In the genomic region with DNA sequence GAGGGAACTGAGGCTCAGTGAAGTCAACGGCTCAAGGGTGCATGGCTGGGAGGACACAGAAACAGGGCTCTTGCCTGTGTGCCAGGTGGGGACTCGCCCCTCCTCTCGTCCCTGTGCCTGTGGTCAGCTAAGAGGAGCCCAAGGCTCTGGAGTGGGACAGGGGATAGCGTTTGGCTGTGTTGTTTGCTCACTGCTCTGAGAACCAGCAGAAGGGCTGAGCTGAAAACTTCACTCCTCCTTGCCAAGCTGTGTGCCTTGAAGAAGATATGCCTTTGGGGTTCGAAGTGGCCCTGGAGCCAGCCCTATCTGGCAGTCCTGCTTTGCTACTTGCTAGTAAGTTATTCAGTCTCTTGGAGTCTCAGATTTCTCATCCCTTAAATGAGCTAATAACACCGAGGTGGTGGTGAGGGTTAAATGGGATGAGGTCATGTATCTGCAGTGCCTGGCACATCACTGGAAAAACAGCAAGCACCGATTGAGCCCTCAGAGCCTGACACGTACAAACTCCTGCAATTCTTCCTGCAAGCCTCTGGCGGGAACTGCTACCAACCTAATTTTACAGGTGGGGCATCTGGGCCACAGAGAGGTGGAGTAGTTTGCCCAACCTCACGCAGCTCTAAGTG, we compare ENCODE assay signal across 1 cellular context.
A peak's percentile ranks its signal among the peaks of the same experiment; 100 is the strongest.
TF ChIP-seq lines count a peak whose summit lies in the region.

No MANE protein-coding gene starts in this region.

TF ChIP-seq in HEK293, 187 proteins besides CTCF, POLR2A, EP300 and RAD21 (continued from another document):
- TF ChIP-seq, protein P1, sequence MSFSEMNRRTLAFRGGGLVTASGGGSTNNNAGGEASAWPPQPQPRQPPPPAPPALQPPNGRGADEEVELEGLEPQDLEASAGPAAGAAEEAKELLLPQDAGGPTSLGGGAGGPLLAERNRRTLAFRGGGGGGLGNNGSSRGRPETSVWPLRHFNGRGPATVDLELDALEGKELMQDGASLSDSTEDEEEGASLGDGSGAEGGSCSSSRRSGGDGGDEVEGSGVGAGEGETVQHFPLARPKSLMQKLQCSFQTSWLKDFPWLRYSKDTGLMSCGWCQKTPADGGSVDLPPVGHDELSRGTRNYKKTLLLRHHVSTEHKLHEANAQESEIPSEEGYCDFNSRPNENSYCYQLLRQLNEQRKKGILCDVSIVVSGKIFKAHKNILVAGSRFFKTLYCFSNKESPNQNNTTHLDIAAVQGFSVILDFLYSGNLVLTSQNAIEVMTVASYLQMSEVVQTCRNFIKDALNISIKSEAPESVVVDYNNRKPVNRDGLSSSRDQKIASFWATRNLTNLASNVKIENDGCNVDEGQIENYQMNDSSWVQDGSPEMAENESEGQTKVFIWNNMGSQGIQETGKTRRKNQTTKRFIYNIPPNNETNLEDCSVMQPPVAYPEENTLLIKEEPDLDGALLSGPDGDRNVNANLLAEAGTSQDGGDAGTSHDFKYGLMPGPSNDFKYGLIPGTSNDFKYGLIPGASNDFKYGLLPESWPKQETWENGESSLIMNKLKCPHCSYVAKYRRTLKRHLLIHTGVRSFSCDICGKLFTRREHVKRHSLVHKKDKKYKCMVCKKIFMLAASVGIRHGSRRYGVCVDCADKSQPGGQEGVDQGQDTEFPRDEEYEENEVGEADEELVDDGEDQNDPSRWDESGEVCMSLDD (tag by site-specific recombination; IDR thresholded peaks at IDR 0.05): no peak
- TF ChIP-seq ZNF664 (tag by site-specific recombination; IDR thresholded peaks at IDR 0.05) (peak; percentile 70; the same call in 1 of the 2 replicates), ZNF660 (tag by site-specific recombination; IDR thresholded peaks at IDR 0.05) (0 out of 2 replicates have a peak, but pooled peaks have one; percentile 30), HOXA7 (CRISPR knock-in tag; IDR thresholded peaks at IDR 0.05; ENCODE audit: borderline replicate concordance) (no peak), ZBTB20 (tag by site-specific recombination; IDR thresholded peaks at IDR 0.05) (peak; percentile 39; the same call in 1 of the 2 replicates), ZNF48 (tag by site-specific recombination; IDR thresholded peaks at IDR 0.05) (no peak), ZNF654 (tag by site-specific recombination; IDR thresholded peaks at IDR 0.05; ENCODE audit: low read depth) (no peak), ZNF624 (tag by site-specific recombination; IDR thresholded peaks at IDR 0.05) (no peak), YY2 (tag by site-specific recombination; IDR thresholded peaks at IDR 0.05) (no peak), ZNF404 (tag by site-specific recombination; IDR thresholded peaks at IDR 0.05) (no peak), ZNF600 (tag by site-specific recombination; IDR thresholded peaks at IDR 0.05) (no peak), GLI2 (tag by site-specific recombination; IDR thresholded peaks at IDR 0.05; ENCODE audit: borderline replicate concordance, low read depth) (no peak), ZNF530 (tag by site-specific recombination; IDR thresholded peaks at IDR 0.05; ENCODE audit: low read depth) (no peak), WT1 (tag by site-specific recombination; IDR thresholded peaks at IDR 0.05) (no peak), ZNF23 (tag by site-specific recombination; IDR thresholded peaks at IDR 0.05; ENCODE audit: borderline replicate concordance) (no peak), ZNF223 (tag by site-specific recombination; IDR thresholded peaks at IDR 0.05) (no peak), SCRT1 (tag by site-specific recombination; IDR thresholded peaks at IDR 0.05; ENCODE audit: borderline replicate concordance) (no peak)
- TF ChIP-seq, protein P2, sequence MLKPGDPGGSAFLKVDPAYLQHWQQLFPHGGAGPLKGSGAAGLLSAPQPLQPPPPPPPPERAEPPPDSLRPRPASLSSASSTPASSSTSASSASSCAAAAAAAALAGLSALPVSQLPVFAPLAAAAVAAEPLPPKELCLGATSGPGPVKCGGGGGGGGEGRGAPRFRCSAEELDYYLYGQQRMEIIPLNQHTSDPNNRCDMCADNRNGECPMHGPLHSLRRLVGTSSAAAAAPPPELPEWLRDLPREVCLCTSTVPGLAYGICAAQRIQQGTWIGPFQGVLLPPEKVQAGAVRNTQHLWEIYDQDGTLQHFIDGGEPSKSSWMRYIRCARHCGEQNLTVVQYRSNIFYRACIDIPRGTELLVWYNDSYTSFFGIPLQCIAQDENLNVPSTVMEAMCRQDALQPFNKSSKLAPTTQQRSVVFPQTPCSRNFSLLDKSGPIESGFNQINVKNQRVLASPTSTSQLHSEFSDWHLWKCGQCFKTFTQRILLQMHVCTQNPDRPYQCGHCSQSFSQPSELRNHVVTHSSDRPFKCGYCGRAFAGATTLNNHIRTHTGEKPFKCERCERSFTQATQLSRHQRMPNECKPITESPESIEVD (tag by site-specific recombination; IDR thresholded peaks at IDR 0.05): no peak
- TF ChIP-seq, protein P3, sequence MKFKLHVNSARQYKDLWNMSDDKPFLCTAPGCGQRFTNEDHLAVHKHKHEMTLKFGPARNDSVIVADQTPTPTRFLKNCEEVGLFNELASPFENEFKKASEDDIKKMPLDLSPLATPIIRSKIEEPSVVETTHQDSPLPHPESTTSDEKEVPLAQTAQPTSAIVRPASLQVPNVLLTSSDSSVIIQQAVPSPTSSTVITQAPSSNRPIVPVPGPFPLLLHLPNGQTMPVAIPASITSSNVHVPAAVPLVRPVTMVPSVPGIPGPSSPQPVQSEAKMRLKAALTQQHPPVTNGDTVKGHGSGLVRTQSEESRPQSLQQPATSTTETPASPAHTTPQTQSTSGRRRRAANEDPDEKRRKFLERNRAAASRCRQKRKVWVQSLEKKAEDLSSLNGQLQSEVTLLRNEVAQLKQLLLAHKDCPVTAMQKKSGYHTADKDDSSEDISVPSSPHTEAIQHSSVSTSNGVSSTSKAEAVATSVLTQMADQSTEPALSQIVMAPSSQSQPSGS (tag by site-specific recombination; IDR thresholded peaks at IDR 0.05; ENCODE audit: low read depth): peak; percentile 77
- TF ChIP-seq, protein P4, sequence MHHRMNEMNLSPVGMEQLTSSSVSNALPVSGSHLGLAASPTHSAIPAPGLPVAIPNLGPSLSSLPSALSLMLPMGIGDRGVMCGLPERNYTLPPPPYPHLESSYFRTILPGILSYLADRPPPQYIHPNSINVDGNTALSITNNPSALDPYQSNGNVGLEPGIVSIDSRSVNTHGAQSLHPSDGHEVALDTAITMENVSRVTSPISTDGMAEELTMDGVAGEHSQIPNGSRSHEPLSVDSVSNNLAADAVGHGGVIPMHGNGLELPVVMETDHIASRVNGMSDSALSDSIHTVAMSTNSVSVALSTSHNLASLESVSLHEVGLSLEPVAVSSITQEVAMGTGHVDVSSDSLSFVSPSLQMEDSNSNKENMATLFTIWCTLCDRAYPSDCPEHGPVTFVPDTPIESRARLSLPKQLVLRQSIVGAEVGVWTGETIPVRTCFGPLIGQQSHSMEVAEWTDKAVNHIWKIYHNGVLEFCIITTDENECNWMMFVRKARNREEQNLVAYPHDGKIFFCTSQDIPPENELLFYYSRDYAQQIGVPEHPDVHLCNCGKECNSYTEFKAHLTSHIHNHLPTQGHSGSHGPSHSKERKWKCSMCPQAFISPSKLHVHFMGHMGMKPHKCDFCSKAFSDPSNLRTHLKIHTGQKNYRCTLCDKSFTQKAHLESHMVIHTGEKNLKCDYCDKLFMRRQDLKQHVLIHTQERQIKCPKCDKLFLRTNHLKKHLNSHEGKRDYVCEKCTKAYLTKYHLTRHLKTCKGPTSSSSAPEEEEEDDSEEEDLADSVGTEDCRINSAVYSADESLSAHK (tag by site-specific recombination; IDR thresholded peaks at IDR 0.05): no peak
